8 cellular contexts compared by ENCODE assay signal in the genomic region with DNA sequence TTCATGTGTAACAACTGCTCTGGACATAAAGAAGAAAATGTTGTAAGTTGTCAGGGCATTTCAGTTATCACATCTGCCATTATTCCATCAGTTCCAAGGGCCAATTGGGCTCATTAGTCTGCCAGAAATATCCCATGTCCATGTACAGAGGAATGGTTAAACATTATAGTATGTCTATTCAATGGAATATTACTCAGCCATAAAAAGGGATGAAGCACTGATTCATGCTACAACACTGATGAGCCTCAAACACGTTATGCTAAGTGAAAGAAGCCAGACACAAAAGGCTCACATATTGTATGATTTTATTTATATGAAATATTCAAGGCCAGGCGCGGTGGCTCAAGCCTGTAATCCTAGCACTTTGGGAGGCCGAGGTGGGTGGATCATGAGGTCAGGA.
"Had no signal": no experiment of that assay in that cellular context is flagged by ENCODE, and none has a peak within 500 bp of the region (broad histone marks: within the 10 kb centered on the region; RNA-seq: fewer than 3 reads in every experiment).

No MANE protein-coding gene starts in this region.

- H3K27ac ChIP-seq: GM23248 had no signal

- H3K9ac ChIP-seq: GM23248 had no signal

- H3K36me3 ChIP-seq: HAP-1 had no signal

- FAIRE-seq: HTR-8/SVneo had no signal

- H3K9me3 ChIP-seq: HAP-1 had no signal

- DNase-seq: GM23248, GOT3, H7, IMR-90, KBM-7 had no signal

- H2AFZ ChIP-seq: GM23248 had no signal

- ATAC-seq: HCT116 had no signal

- H3K4me3 ChIP-seq: GM23248, HAP-1 had no signal
